Comparison of ENCODE assay signal across 8 cellular contexts in genomic region chr11:128694618-128695481, GRCh38. TPM values are rescaled to one million over a fixed set of nuclear protein-coding genes. Genes with fewer than 3 reads are reported as not detected.
DNase-seq lines count a peak whose midpoint lies in the region; TF ChIP-seq lines count a peak whose summit lies in the region.

No MANE protein-coding gene starts in this region.

- H2AFZ ChIP-seq in MM.1S (ENCODE audit: low read length), result no peak overlapping the region

- peaks cover 72% of the 10 kb centered on the region for H3K79me2 ChIP-seq in MM.1S (ENCODE audit: low read length)

- TF ChIP-seq CTCF in MM.1S (IDR thresholded peaks at IDR 0.05; ENCODE audit: low read length) (no peak), Calu3 (IDR thresholded peaks at IDR 0.05; ENCODE audit: unreplicated experiment) (no peak)

- H3K27ac Mint-ChIP-seq in Calu3 (ENCODE audit: unreplicated experiment), result no peak overlapping the region

- no peaks in the 10 kb centered on the region for H3K27me3 Mint-ChIP-seq in Calu3 (ENCODE audit: unreplicated experiment)

- peak overlapping the region; percentile 79 for H3K4me2 ChIP-seq in MM.1S (ENCODE audit: low read depth, low read length)

- H3K4me1 Mint-ChIP-seq in Calu3 (ENCODE audit: low read depth, unreplicated experiment), result no peaks in the 10 kb centered on the region

- peaks cover 27% of the 10 kb centered on the region for H3F3A ChIP-seq in MM.1S (ENCODE audit: insufficient read depth, low read length)

- no peaks in the 10 kb centered on the region for H3K9me2 ChIP-seq in MM.1S (replicated peaks; ENCODE audit: insufficient read depth, low read length)

- peak overlapping the region; percentile 96 for H3K4me3 ChIP-seq in MM.1S (ENCODE audit: low read length)

- DNase-seq in stimulated activated CD4-positive, alpha-beta T cell treated with anti-CD3 and anti-CD28 coated beads, Interleukin-4, amount 100 ng/mL, for 1 hour, result peak; percentile 52
- DNase-seq in stimulated activated CD4-positive, alpha-beta T cell treated with anti-CD3 and anti-CD28 coated beads, Interleukin-1b, Interleukin-23, amount 100 ng/mL, for 48 hours, result no peak
- peak; percentile 34 for DNase-seq in MM.1S
- DNase-seq in astrocyte of the hippocampus (ENCODE audit: low read depth, low spot score), result peak; percentile 55
- no peak for DNase-seq in substantia nigra (lab: John Stamatoyannopoulos, UW)
- no peak for DNase-seq in T-helper 9 cell
- no peak for DNase-seq in Calu3

- H3K36me3 ChIP-seq in MM.1S (replicated peaks; ENCODE audit: insufficient read depth, low read length), result no peaks in the 10 kb centered on the region; the same call in 1 of the 2 replicates

- peaks cover 3% of the 10 kb centered on the region; the same call in 1 of the 2 replicates for H4K20me1 ChIP-seq in MM.1S (ENCODE audit: insufficient read depth, low read length)

- no peaks in the 10 kb centered on the region for H3K36me3 Mint-ChIP-seq in Calu3 (ENCODE audit: insufficient read depth, unreplicated experiment)

- peaks cover 33% of the 10 kb centered on the region for H3K4me1 ChIP-seq in MM.1S (ENCODE audit: low read length)

- H3K9me3 Mint-ChIP-seq in Calu3 (ENCODE audit: low read depth, unreplicated experiment), result peaks cover 3% of the 10 kb centered on the region

- H3K27ac ChIP-seq in MM.1S (ENCODE audit: low read length), result peak overlapping the region; percentile 76
- peak overlapping the region; percentile 52 for H3K27ac ChIP-seq in layer of hippocampus (ENCODE audit: low read depth, low read length)
- peak overlapping the region; percentile 64 for H3K27ac ChIP-seq in substantia nigra (ENCODE audit: low read depth, low read length, poor library complexity, severe bottlenecking)

- H3K9ac ChIP-seq in MM.1S (ENCODE audit: low read length), result peak overlapping the region; percentile 94

- intact Hi-C loops in Calu3 (cut with micrococcal nuclease; ENCODE audit: unreplicated experiment), result no loop called here

- H3K9me3 ChIP-seq in MM.1S (replicated peaks; ENCODE audit: insufficient read depth, low read length), result no peaks in the 10 kb centered on the region

- CTCF ChIA-PET in Calu3 (lab: Charles Lee), result no interaction called here

- H3K27me3 ChIP-seq in MM.1S (replicated peaks; ENCODE audit: insufficient read depth, low read length) (no peaks in the 10 kb centered on the region), layer of hippocampus (ENCODE audit: control insufficient read depth, insufficient read depth, low read length) (peaks cover 19% of the 10 kb centered on the region)

- no TSS peak for BruUV-seq in Calu3 (replicated peaks; lab: Mats Ljungman, UMichigan)

- no peak overlapping the region for H3K4me3 Mint-ChIP-seq in Calu3 (ENCODE audit: low read depth, unreplicated experiment)

RNA-seq across cellular contexts. Expression of gene FLI1, which starts 1.0 kb away (rescaled TPM):
- total RNA-seq in Calu3 (2022), result 0.17 TPM in 1 of 2 replicates, not detected in the other

Comparison
In these comparisons a context has a peak if more than half of its experiments do, and no peak if none do; other contexts are left out.
1. DNase-seq: peak in stimulated activated CD4-positive, alpha-beta T cell treated with anti-CD3 and anti-CD28 coated beads, Interleukin-4, amount 100 ng/mL, for 1 hour (single experiment), MM.1S (single experiment) and astrocyte of the hippocampus (single experiment); none in stimulated activated CD4-positive, alpha-beta T cell treated with anti-CD3 and anti-CD28 coated beads, Interleukin-1b, Interleukin-23, amount 100 ng/mL, for 48 hours (single experiment), substantia nigra (0 of 49), T-helper 9 cell (single experiment) and Calu3 (single experiment).
2. Peak in every context shown above with its lines, with median percentiles within 50 percentile points of each other: H3K27ac ChIP-seq.